In the genomic region with DNA sequence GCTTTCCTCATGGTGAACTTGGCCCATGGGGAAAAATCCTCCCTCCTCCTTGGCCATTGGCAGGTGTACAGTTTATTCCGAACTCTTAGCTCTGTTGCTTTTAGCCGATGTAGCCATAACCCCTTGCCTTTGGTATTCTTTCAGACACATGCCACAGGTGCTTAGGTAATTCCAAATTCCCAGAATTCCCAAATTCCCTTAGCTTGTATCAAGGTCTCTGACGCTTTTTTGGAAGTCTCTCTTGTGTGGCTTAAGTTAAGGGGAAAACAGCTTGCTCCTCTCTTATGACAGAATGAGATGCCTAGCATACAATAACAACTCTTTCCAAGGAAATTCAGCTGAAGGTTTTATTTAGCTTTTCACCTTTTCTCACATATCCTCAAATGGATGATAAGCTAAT, we compare ENCODE assay signal across 15 cellular contexts.
DNase-seq lines count a peak whose midpoint lies in the region; ATAC-seq and TF ChIP-seq lines count a peak whose summit lies in the region.
"Had no signal": no experiment of that assay in that cellular context is flagged by ENCODE, and none has a peak within 500 bp of the region (broad histone marks: within the 10 kb centered on the region; RNA-seq: fewer than 3 reads in every experiment).

No MANE protein-coding gene starts in this region.

- no peaks in the 10 kb centered on the region for H3F3A ChIP-seq in MM.1S (ENCODE audit: insufficient read depth, low read length)

- no peak for TF ChIP-seq RAD21 in IMR-90 (IDR thresholded peaks at IDR 0.05; ENCODE audit: low read length)

- intact Hi-C loops in IMR-90 (cut with micrococcal nuclease) (no loop called here), tibial artery (cut with DNase I; ENCODE audit: low total_unique reads) (loop anchor here (5.0 kb wide), 1 partner anchor 1494 kb away; no protein-coding TSS in a partner anchor), gastrocnemius medialis (cut with DNase I; ENCODE audit: low total_unique reads) (no loop called here)

- H3K36me3 Mint-ChIP-seq in chondrocyte (ENCODE audit: low read depth) = peaks cover 3% of the 10 kb centered on the region
- H3K36me3 Mint-ChIP-seq: CD4-positive, CD25-positive, alpha-beta regulatory T cell had no signal

- H3K4me1 Mint-ChIP-seq in chondrocyte (ENCODE audit: low read depth) = peaks cover 69% of the 10 kb centered on the region
- H3K4me1 Mint-ChIP-seq: CD4-positive, CD25-positive, alpha-beta regulatory T cell had no signal

- H2BK15ac ChIP-seq in IMR-90 (ENCODE audit: low read depth, low read length) (no peak overlapping the region; the same call in 2 of the 3 replicates), mesendoderm (replicated peaks; ENCODE audit: low read depth) (no peak overlapping the region)

- H2BK20ac ChIP-seq in IMR-90 (ENCODE audit: low read depth, low read length) = peak overlapping the region; percentile 47; the same call in 1 of the 2 replicates

- H3K4me3 ChIP-seq in IMR-90 (ENCODE audit: insufficient read depth, low read depth, low read length) (no peak overlapping the region), mesendoderm (ENCODE audit: low read length) (no peak overlapping the region), tibial artery (no peak overlapping the region), gastrocnemius medialis (no peak overlapping the region), MM.1S (ENCODE audit: low read length) (no peak overlapping the region)
- H3K4me3 ChIP-seq: BLaER1 treated with 17β-estradiol and CSF1 and Interleukin-3, amounts not matched to agents 10 nM and 100 nM had no signal

- no peaks in the 10 kb centered on the region for H3K27me3 ChIP-seq in IMR-90 (ENCODE audit: control insufficient read depth, insufficient read depth, low read length)
- H3K27me3 ChIP-seq in mesendoderm (ENCODE audit: insufficient read depth, low read length, poor library complexity) = no peaks in the 10 kb centered on the region
- no peaks in the 10 kb centered on the region for H3K27me3 ChIP-seq in tibial artery
- no peaks in the 10 kb centered on the region for H3K27me3 ChIP-seq in gastrocnemius medialis
- H3K27me3 ChIP-seq in MM.1S (replicated peaks; ENCODE audit: insufficient read depth, low read length) = no peaks in the 10 kb centered on the region
- H3K27me3 ChIP-seq: BLaER1 treated with 17β-estradiol and CSF1 and Interleukin-3, amounts not matched to agents 10 nM and 100 nM had no signal

- dilution Hi-C loops in IMR-90 (cut with HindIII; ENCODE audit: low sequenced_read_pairs, unreplicated experiment) = no loop called here

- H3K4me1 ChIP-seq in IMR-90 (ENCODE audit: control insufficient read depth, insufficient read depth, low read length) (peaks cover 9% of the 10 kb centered on the region), mesendoderm (ENCODE audit: control insufficient read depth, low read depth, low read length) (no peaks in the 10 kb centered on the region), tibial artery (peaks cover 0 to 74% (median 10%) of the 10 kb centered on the region in 4 donors), gastrocnemius medialis (no peaks in the 10 kb centered on the region), MM.1S (ENCODE audit: low read length) (no peaks in the 10 kb centered on the region)
- H3K4me1 ChIP-seq: BLaER1 treated with 17β-estradiol and CSF1 and Interleukin-3, amounts not matched to agents 10 nM and 100 nM had no signal

- no CpG with 5 or more reads among the region's 3 CpGs for WGBS in IMR-90 (ENCODE audit: extremely low coverage in 2 of 2, insufficient read length in 1 of 2), 2 experiments
- WGBS in mesendoderm (ENCODE audit: extremely low coverage, insufficient coverage, low lambda C conversion rate) = no CpG with 5 or more reads among the region's 3 CpGs

- no peak overlapping the region for H2BK120ac ChIP-seq in IMR-90 (ENCODE audit: low read depth, low read length)
- H2BK120ac ChIP-seq in mesendoderm (ENCODE audit: low read depth, low read length) = no peak overlapping the region

- no peaks in the 10 kb centered on the region for H3K79me2 ChIP-seq in mesendoderm (ENCODE audit: control insufficient read depth, insufficient read depth, low read length)
- H3K79me2 ChIP-seq in MM.1S (ENCODE audit: low read length) = no peaks in the 10 kb centered on the region

- H2AK9ac ChIP-seq in IMR-90 (replicated peaks; ENCODE audit: low read depth, low read length, poor library complexity) = no peak overlapping the region

- H3K27ac Mint-ChIP-seq in chondrocyte (ENCODE audit: unreplicated experiment) = peak overlapping the region; percentile 98
- H3K27ac Mint-ChIP-seq: CD4-positive, CD25-positive, alpha-beta regulatory T cell; HFFc6 had no signal

- H4K91ac ChIP-seq in IMR-90 (ENCODE audit: insufficient read depth, low read depth, low read length) = no peak overlapping the region

- H4K5ac ChIP-seq in IMR-90 (ENCODE audit: low read depth, low read length) = no peak overlapping the region
- H4K5ac ChIP-seq in mesendoderm (ENCODE audit: low read length) = no peak overlapping the region

- CTCF ChIA-PET in IMR-90 (lab: Yijun Ruan, JAX) = no interaction called here

- H2AFZ ChIP-seq in IMR-90 (replicated peaks; ENCODE audit: low read length, poor library complexity) = no peak overlapping the region
- H2AFZ ChIP-seq in MM.1S (ENCODE audit: low read length) = no peak overlapping the region

- 0 out of 2 replicates have a peak, but pooled peaks cover 3% of the 10 kb centered on the region for H3K9me1 ChIP-seq in IMR-90 (ENCODE audit: insufficient read depth, low read length)

- no peak for TF ChIP-seq CTCF in IMR-90 (conservative IDR thresholded peaks at IDR 0.05; ENCODE audit: low read depth, low read length)
- TF ChIP-seq CTCF in chondrocyte (IDR thresholded peaks at IDR 0.05) = no peak
- TF ChIP-seq CTCF in tibial artery (IDR thresholded peaks at IDR 0.05) = no peak
- no peak for TF ChIP-seq CTCF in gastrocnemius medialis (IDR thresholded peaks at IDR 0.05 in 4 of 5, conservative IDR thresholded peaks at IDR 0.05 in 1 of 5)
- no peak for TF ChIP-seq CTCF in MM.1S (IDR thresholded peaks at IDR 0.05; ENCODE audit: low read length)

- H3K9me3 ChIP-seq in IMR-90 (ENCODE audit: control insufficient read depth, insufficient read depth, low read length) (no peaks in the 10 kb centered on the region), tibial artery (no peaks in the 10 kb centered on the region), gastrocnemius medialis (no peaks in the 10 kb centered on the region), MM.1S (replicated peaks; ENCODE audit: insufficient read depth, low read length) (no peaks in the 10 kb centered on the region)
- H3K9me3 ChIP-seq: BLaER1 treated with 17β-estradiol and CSF1 and Interleukin-3, amounts not matched to agents 10 nM and 100 nM had no signal

- H3K4me3 Mint-ChIP-seq in chondrocyte (ENCODE audit: unreplicated experiment) = no peak overlapping the region
- H3K4me3 Mint-ChIP-seq: CD4-positive, CD25-positive, alpha-beta regulatory T cell; HFFc6 had no signal

- no peaks in the 10 kb centered on the region for H3K27me3 Mint-ChIP-seq in chondrocyte (ENCODE audit: low read depth)
- H3K27me3 Mint-ChIP-seq: CD4-positive, CD25-positive, alpha-beta regulatory T cell had no signal

- H2AK5ac ChIP-seq in IMR-90 (ENCODE audit: low read depth, low read length) = no peak overlapping the region
- H2AK5ac ChIP-seq in mesendoderm (ENCODE audit: low read length) = no peak overlapping the region

- BruUV-seq in IMR-90 (replicated peaks; lab: Mats Ljungman, UMichigan) = no TSS peak

- POLR2A ChIA-PET in IMR-90 (lab: Charles Lee; ENCODE audit: unreplicated experiment) = interaction anchor here (0.5 kb wide), 1 partner anchor 12 kb away, joined by 5 read pairs; no protein-coding TSS in a partner anchor

- H3K23ac ChIP-seq in IMR-90 (ENCODE audit: low read depth, low read length) (no peak overlapping the region), mesendoderm (ENCODE audit: low read length) (no peak overlapping the region)

- no peaks in the 10 kb centered on the region for H3K36me3 ChIP-seq in IMR-90 (ENCODE audit: control insufficient read depth, insufficient read depth, low read length)
- no peaks in the 10 kb centered on the region for H3K36me3 ChIP-seq in mesendoderm (ENCODE audit: control insufficient read depth, insufficient read depth, low read length)
- H3K36me3 ChIP-seq in tibial artery = no peaks in the 10 kb centered on the region
- no peaks in the 10 kb centered on the region for H3K36me3 ChIP-seq in gastrocnemius medialis
- H3K36me3 ChIP-seq in MM.1S (replicated peaks; ENCODE audit: insufficient read depth, low read length) = no peaks in the 10 kb centered on the region
- H3K36me3 ChIP-seq: BLaER1 treated with 17β-estradiol and CSF1 and Interleukin-3, amounts not matched to agents 10 nM and 100 nM had no signal

- no peak overlapping the region for H3K4me2 ChIP-seq in IMR-90 (ENCODE audit: low read depth, low read length)
- no peak overlapping the region for H3K4me2 ChIP-seq in mesendoderm (ENCODE audit: low read length)
- no peak overlapping the region for H3K4me2 ChIP-seq in MM.1S (ENCODE audit: low read depth, low read length)
- H3K4me2 ChIP-seq: BLaER1 treated with 17β-estradiol and CSF1 and Interleukin-3, amounts not matched to agents 10 nM and 100 nM had no signal

- no peaks in the 10 kb centered on the region for H3K9me2 ChIP-seq in MM.1S (replicated peaks; ENCODE audit: insufficient read depth, low read length)

- no peak overlapping the region for H3K56ac ChIP-seq in IMR-90 (ENCODE audit: extremely low read depth, insufficient read depth, low read length)
- H3K56ac ChIP-seq in mesendoderm (ENCODE audit: low read length) = no peak overlapping the region

- H3K27ac ChIP-seq in IMR-90 (ENCODE audit: insufficient read depth, low read length) (no peak overlapping the region), mesendoderm (ENCODE audit: low read depth, low read length) (no peak overlapping the region), tibial artery (peak overlapping the region; percentile 67 to 72), gastrocnemius medialis (no peak overlapping the region), MM.1S (ENCODE audit: low read length) (no peak overlapping the region)
- H3K27ac ChIP-seq: BLaER1 treated with 17β-estradiol and CSF1 and Interleukin-3, amounts not matched to agents 10 nM and 100 nM; HL-60 had no signal

- H3K9ac ChIP-seq in IMR-90 (ENCODE audit: low read depth, low read length) (no peak overlapping the region), mesendoderm (ENCODE audit: low read length) (no peak overlapping the region), MM.1S (ENCODE audit: low read length) (no peak overlapping the region)
- H3K9ac ChIP-seq: BLaER1 treated with 17β-estradiol and CSF1 and Interleukin-3, amounts not matched to agents 10 nM and 100 nM had no signal

- H3K79me1 ChIP-seq in IMR-90 (ENCODE audit: low read depth in 1 of 2, low read length in 2 of 2) (no peaks in the 10 kb centered on the region), mesendoderm (ENCODE audit: low read length) (no peaks in the 10 kb centered on the region)

- ATAC-seq in IMR-90 (ENCODE audit: low read depth) = no peak
- no peak for ATAC-seq in gastrocnemius medialis
- ATAC-seq in GM21717 (IDR thresholded peaks at IDR 0.05; ENCODE audit: unreplicated experiment) = no peak

- in situ Hi-C loops in IMR-90 (cut with MboI; ENCODE audit: low sequenced_read_pairs) = no loop called here
- in situ Hi-C loops in gastrocnemius medialis (cut with MboI; ENCODE audit: low sequenced_read_pairs in 4 of 4) = no loop called here

- H3K14ac ChIP-seq in IMR-90 (replicated peaks; ENCODE audit: low read depth, low read length) = no peak overlapping the region

- H3K18ac ChIP-seq in IMR-90 (ENCODE audit: low read depth, low read length) (no peak overlapping the region), mesendoderm (ENCODE audit: low read length) (no peak overlapping the region)

- no peak overlapping the region for H2BK5ac ChIP-seq in IMR-90 (ENCODE audit: low read depth, low read length, poor library complexity, severe bottlenecking)
- H2BK5ac ChIP-seq in mesendoderm (ENCODE audit: low read length) = no peak overlapping the region

- no peak for DNase-seq in IMR-90
- DNase-seq in chondrocyte (ENCODE audit: low spot score) = no peak
- peak; percentile 38 for DNase-seq in mesendoderm
- no peak for DNase-seq in tibial artery
- DNase-seq in gastrocnemius medialis = no peak
- no peak for DNase-seq in MM.1S
- DNase-seq: ACHN; CD4-positive, CD25-positive, alpha-beta regulatory T cell; DMS79 treated with DMSO at 0.1 percent for 48 hours; EL; HCEC 1CT; HFFc6 had no signal

- TF ChIP-seq POLR2A in IMR-90 (IDR thresholded peaks at IDR 0.05; ENCODE audit: low read depth, low read length) (no peak), gastrocnemius medialis (IDR thresholded peaks at IDR 0.05) (no peak)

- H4K20me1 ChIP-seq in IMR-90 (ENCODE audit: insufficient read depth, low read length) = no peaks in the 10 kb centered on the region
- H4K20me1 ChIP-seq in MM.1S (ENCODE audit: insufficient read depth, low read length) = no peaks in the 10 kb centered on the region
- H4K20me1 ChIP-seq: BLaER1 treated with 17β-estradiol and CSF1 and Interleukin-3, amounts not matched to agents 10 nM and 100 nM had no signal

- H3K4ac ChIP-seq in IMR-90 (ENCODE audit: low read depth, low read length) (no peak overlapping the region), mesendoderm (ENCODE audit: low read depth, low read length) (no peak overlapping the region)

- peaks cover 5% of the 10 kb centered on the region for H3K9me3 Mint-ChIP-seq in chondrocyte (ENCODE audit: low read depth)
- H3K9me3 Mint-ChIP-seq: CD4-positive, CD25-positive, alpha-beta regulatory T cell; HFFc6 had no signal

- H4K8ac ChIP-seq in IMR-90 (ENCODE audit: low read depth in 2 of 2, low read length in 2 of 2) = no peak overlapping the region
- no peak overlapping the region for H4K8ac ChIP-seq in mesendoderm (ENCODE audit: low read depth, low read length)

Comparison
In these comparisons a context has a peak if more than half of its experiments do, and no peak if none do; other contexts are left out.
1. H3K27ac ChIP-seq: peak in tibial artery (2 of 2); none in IMR-90 (single experiment), mesendoderm (single experiment), gastrocnemius medialis (0 of 4) and MM.1S (single experiment).